In the genomic region with DNA sequence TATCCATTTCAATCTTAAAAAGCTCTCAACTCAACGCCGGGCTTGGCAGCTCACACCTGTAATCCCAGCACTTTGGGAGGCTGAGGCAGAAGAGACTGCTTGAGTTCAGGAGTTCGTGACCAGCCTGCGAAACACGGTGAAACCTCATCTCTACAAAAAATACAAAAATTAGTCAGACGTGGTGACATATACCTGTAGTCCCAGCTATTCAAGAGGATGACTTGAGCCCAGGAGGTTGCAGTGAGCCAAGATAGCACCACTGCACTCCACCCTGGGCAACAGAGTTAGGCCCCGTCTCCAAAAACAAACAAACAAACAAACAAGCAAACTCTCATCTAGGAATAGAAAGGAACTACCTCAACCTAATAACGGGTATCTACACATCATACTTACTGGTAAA, we compare ENCODE assay signal across 10 cellular contexts. TPM values are rescaled to one million over a fixed set of nuclear protein-coding genes. Genes with fewer than 3 reads are reported as not detected.
"Had no signal": no experiment of that assay in that cellular context is flagged by ENCODE, and none has a peak within 500 bp of the region (broad histone marks: within the 10 kb centered on the region; RNA-seq: fewer than 3 reads in every experiment).

No MANE protein-coding gene starts in this region.

- H3K4me3 ChIP-seq: GM23248, HAP-1 had no signal

- H3K27me3 Mint-ChIP-seq: IgD-negative memory B cell had no signal

- DNase-seq: GM23248, GOT3, H7, HFFc6, KBM-7 had no signal

- H3K9ac ChIP-seq: GM23248 had no signal

- H3K27ac ChIP-seq: GM23248, HL-60 had no signal

- H2AFZ ChIP-seq: GM23248 had no signal

- FAIRE-seq: HepG2 had no signal

- H3K4me1 Mint-ChIP-seq: IgD-negative memory B cell had no signal

- H3K27ac Mint-ChIP-seq: HFFc6, IgD-negative memory B cell had no signal

- H3K4me3 Mint-ChIP-seq: HFFc6, IgD-negative memory B cell had no signal

- H3K36me3 Mint-ChIP-seq: IgD-negative memory B cell had no signal

- ATAC-seq: HCT116, HepG2 had no signal

RNA-seq across cellular contexts. Expression of a gene that starts 50.8 kb away (rescaled TPM):
- total RNA-seq: HepG2 had no signal
- polyA plus RNA-seq: HepG2, IgD-negative memory B cell had no signal
